ENCODE assay signal across 20 cellular contexts in genomic region chr3:108448593-108448992, GRCh38.
DNase-seq lines count a peak whose midpoint lies in the region; ATAC-seq and TF ChIP-seq lines count a peak whose summit lies in the region.
"Had no signal": no experiment of that assay in that cellular context is flagged by ENCODE, and none has a peak within 500 bp of the region (broad histone marks: within the 10 kb centered on the region; RNA-seq: fewer than 3 reads in every experiment).

No MANE protein-coding gene starts in this region.

- H3K36me3 ChIP-seq in upper lobe of left lung, result no peaks in the 10 kb centered on the region
- H3K36me3 ChIP-seq: breast epithelium had no signal

- no peaks in the 10 kb centered on the region for H3K4me1 ChIP-seq in upper lobe of left lung
- H3K4me1 ChIP-seq: breast epithelium had no signal

- POLR2A ChIA-PET in activated B cell treated with CpG ODN at 0.5 μM for 24 hours (lab: Charles Lee), result no interaction called here

- peak overlapping the region; percentile 37 for H3K27ac Mint-ChIP-seq in activated B cell treated with CpG ODN at 0.5 μM for 24 hours
- H3K27ac Mint-ChIP-seq: activated naive CD4-positive, alpha-beta T cell treated with anti-CD3 and anti-CD28 coated beads, Interleukin-2, amount 50 U/mL, for 72 hours; nephron had no signal

- H3K36me3 Mint-ChIP-seq in activated B cell treated with CpG ODN at 0.5 μM for 24 hours (ENCODE audit: low read depth), result peaks cover 11% of the 10 kb centered on the region

- peaks cover 21% of the 10 kb centered on the region for H3K9me3 Mint-ChIP-seq in activated B cell treated with CpG ODN at 0.5 μM for 24 hours

- peak; percentile 80 for ATAC-seq in GM18502 (IDR thresholded peaks at IDR 0.05; ENCODE audit: poor library complexity, unreplicated experiment)
- ATAC-seq in GM21526 (IDR thresholded peaks at IDR 0.05; ENCODE audit: low FRiP score, unreplicated experiment), result peak; percentile 83
- peak; percentile 63 for ATAC-seq in HG03457 (IDR thresholded peaks at IDR 0.05; ENCODE audit: unreplicated experiment)
- peak; percentile 57 for ATAC-seq in activated B cell treated with CpG ODN at 0.5 μM for 24 hours (ENCODE audit: low read depth)
- no peak for ATAC-seq in upper lobe of left lung (ENCODE audit: low FRiP score in 2 of 2)
- ATAC-seq: activated naive CD4-positive, alpha-beta T cell treated with anti-CD3 and anti-CD28 coated beads, Interleukin-2, amount 50 U/mL, for 72 hours; esophagus mucosa had no signal

- intact Hi-C loops in activated B cell treated with CpG ODN at 0.5 μM for 24 hours (cut with micrococcal nuclease), result no loop called here

- H3K27me3 Mint-ChIP-seq in activated B cell treated with CpG ODN at 0.5 μM for 24 hours, result no peaks in the 10 kb centered on the region

- TF ChIP-seq CTCF in activated B cell treated with CpG ODN at 0.5 μM for 24 hours (IDR thresholded peaks at IDR 0.05) (no peak), upper lobe of left lung (IDR thresholded peaks at IDR 0.05) (no peak)

- H3K4me1 Mint-ChIP-seq in activated B cell treated with CpG ODN at 0.5 μM for 24 hours, result peaks cover 30% of the 10 kb centered on the region
- H3K4me1 Mint-ChIP-seq: nephron had no signal

- 73 to 77% methylated on average over 1 of the region's 1 CpG for WGBS in upper lobe of left lung, 2 donors

- CTCF ChIA-PET in activated B cell treated with CpG ODN at 0.5 μM for 24 hours (lab: Charles Lee), result no interaction called here

- DNase-seq in activated B cell treated with CpG ODN at 0.5 μM for 24 hours, result no peak
- no peak for DNase-seq in GDM1 (lab: John Stamatoyannopoulos, UW)
- DNase-seq in H4 (ENCODE audit: low spot score), result no peak
- no peak for DNase-seq in NCI-H2171 (lab: John Stamatoyannopoulos, UW)
- no peak for DNase-seq in upper lobe of left lung
- DNase-seq: activated CD4-positive, alpha-beta T cell treated with anti-CD3 and anti-CD28 coated beads for 48 hours; activated T-cell treated with anti-CD3 and anti-CD28 coated beads for 4 hours; EL; mammary epithelial cell; NK-92 treated with Interleukin-12 subunit alpha and Interleukin-12 subunit beta, amount 100 ng/mL, for 24 hours; SHP77 treated with DMSO at 0.1 percent for 48 hours; stimulated activated CD4-positive, alpha-beta T cell treated with anti-CD3 and anti-CD28 coated beads, Interleukin-15, amount 100 ng/mL, for 24 hours; T1000 had no signal

- peaks cover 0 to 18% (median 8%) of the 10 kb centered on the region in 4 donors for H3K9me3 ChIP-seq in upper lobe of left lung

- no peak overlapping the region for H3K4me3 ChIP-seq in upper lobe of left lung
- H3K4me3 ChIP-seq: breast epithelium had no signal

- peak overlapping the region; percentile 25 for H3K4me3 Mint-ChIP-seq in activated B cell treated with CpG ODN at 0.5 μM for 24 hours
- H3K4me3 Mint-ChIP-seq: nephron had no signal

- TF ChIP-seq POLR2A in upper lobe of left lung (IDR thresholded peaks at IDR 0.05), result no peak

- H3K27ac ChIP-seq in upper lobe of left lung, result no peak overlapping the region
- H3K27ac ChIP-seq: breast epithelium had no signal

- TF ChIP-seq EP300 in upper lobe of left lung (IDR thresholded peaks at IDR 0.05), result no peak

- H3K27me3 ChIP-seq in upper lobe of left lung, result no peaks in the 10 kb centered on the region
- H3K27me3 ChIP-seq: breast epithelium had no signal

Comparison
In these comparisons a context has a peak if more than half of its experiments do, and no peak if none do; other contexts are left out.
1. ATAC-seq: peak in GM18502 (single experiment), GM21526 (single experiment), HG03457 (single experiment) and activated B cell treated with CpG ODN at 0.5 μM for 24 hours (single experiment); none in upper lobe of left lung (0 of 2).